1 cellular context compared by ENCODE assay signal in genomic region chr12:13499008-13499407, GRCh38.
TF ChIP-seq lines count a peak whose summit lies in the region.

No MANE protein-coding gene starts in this region.

TF ChIP-seq in H1, 55 proteins besides CTCF, POLR2A, EP300 and RAD21 (continued from another document):
- TF ChIP-seq TEAD4 (IDR thresholded peaks at IDR 0.05; ENCODE audit: low read depth, low read length), result no peak
- no peak for TF ChIP-seq MAX (IDR thresholded peaks at IDR 0.05)
- no peak for TF ChIP-seq BACH1 (IDR thresholded peaks at IDR 0.05; ENCODE audit: low read length)
- TF ChIP-seq YY1 (IDR thresholded peaks at IDR 0.05; ENCODE audit: low read depth, low read length), result no peak
- no peak for TF ChIP-seq BRCA1 (IDR thresholded peaks at IDR 0.05; ENCODE audit: low read depth, low read length)
- no peak for TF ChIP-seq EZH2 (IDR thresholded peaks at IDR 0.05; ENCODE audit: low read depth, low read length, severe bottlenecking)
- TF ChIP-seq SIX5 (IDR thresholded peaks at IDR 0.05; ENCODE audit: low read depth, low read length), result no peak
- no peak for TF ChIP-seq SIN3A (conservative IDR thresholded peaks at IDR 0.05 in 1 of 2, IDR thresholded peaks at IDR 0.05 in 1 of 2; ENCODE audit: low read depth in 1 of 2, low read length in 2 of 2)
